ENCODE assay signal across 1 cellular context in the genomic region with DNA sequence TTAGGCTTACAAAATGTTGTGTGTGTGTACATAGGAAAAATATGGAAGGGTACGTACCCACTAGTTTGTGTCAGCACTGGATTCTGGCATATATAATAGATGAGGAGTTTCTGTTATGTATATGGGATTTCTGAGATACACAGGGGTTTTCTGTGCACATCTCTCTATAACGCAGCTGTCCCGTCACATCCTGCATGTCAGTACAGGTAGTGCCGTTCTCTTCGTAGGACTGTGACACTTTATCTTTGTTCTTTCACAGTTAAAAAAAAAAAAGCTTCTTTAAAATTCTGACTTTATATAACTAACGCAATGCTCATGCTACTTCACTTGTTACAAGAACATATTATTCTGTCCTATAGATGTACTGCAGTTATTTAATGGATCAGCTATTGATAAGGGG.
TF ChIP-seq lines count a peak whose summit lies in the region.

No MANE protein-coding gene starts in this region.

TF ChIP-seq in endothelial cell of umbilical vein, 7 proteins besides CTCF, POLR2A, EP300 and RAD21:
- TF ChIP-seq MAX (IDR thresholded peaks at IDR 0.05; ENCODE audit: insufficient read depth, insufficient read length) = no peak
